In genomic region chr5:147188200-147189108, GRCh38 we compare ENCODE assay signal across 8 cellular contexts. TPM values are rescaled to one million over a fixed set of nuclear protein-coding genes. Genes with fewer than 3 reads are reported as not detected.
A peak's percentile ranks its signal among the peaks of the same experiment; 100 is the strongest.
DNase-seq lines count a peak whose midpoint lies in the region; ATAC-seq, FAIRE-seq and TF ChIP-seq lines count a peak whose summit lies in the region.

No MANE protein-coding gene starts in this region.

- no peak overlapping the region for H3K4me3 ChIP-seq in HepG2 (replicated peaks in 1 of 3; ENCODE audit: insufficient read depth in 1 of 3, low read depth in 2 of 3, low read length in 3 of 3)

- CTCF ChIA-PET in HepG2 (lab: Yijun Ruan, JAX; ENCODE audit: low intra/inter-chr PET ratio, low total read pairs), result interaction anchor here (1.1 to 3.8 kb wide), 5 partner anchors 91 to 646 kb away, joined by 4 to 63 read pairs (median 4); no protein-coding TSS in a partner anchor

- FAIRE-seq in GM12891 (lab: Jason Lieb, UNC) (peak; percentile 50), HepG2 (lab: Jason Lieb, UNC) (peak; percentile 80)

- peak overlapping the region; percentile 46 for H3K4me2 ChIP-seq in HepG2 (ENCODE audit: low read depth, low read length)

- H3K27me3 ChIP-seq in HepG2 (ENCODE audit: control insufficient read depth in 1 of 2, insufficient read depth in 2 of 2, low read length in 2 of 2), result no peaks in the 10 kb centered on the region

- in situ Hi-C loops in HepG2 (cut with HindIII; ENCODE audit: extremely low pct_ligation_motif_present, low pct_unique_long_range_greater_than_20kb), result loop anchor here (5.0 to 25.0 kb wide), 3 partner anchors 91 to 644 kb away; no protein-coding TSS in a partner anchor

- POLR2A ChIA-PET in HepG2 (lab: Yijun Ruan, JAX), result interaction anchor here (0.8 to 1.1 kb wide), 4 partner anchors 12 to 90 kb away, joined by 3 to 7 read pairs (median 4); no protein-coding TSS in a partner anchor

- H3K27ac ChIP-seq in cingulate gyrus (ENCODE audit: low read depth, low read length), result peak overlapping the region; percentile 51
- H3K27ac ChIP-seq in HepG2 (ENCODE audit: extremely low read length, insufficient read depth, low read length), result no peak overlapping the region

- H3K9ac ChIP-seq in HepG2 (ENCODE audit: insufficient read depth, low read depth, low read length), result no peak overlapping the region

- H3K4me1 ChIP-seq in HepG2 (ENCODE audit: insufficient read depth, low read length), result no peaks in the 10 kb centered on the region

- TF ChIP-seq EP300 in HepG2 (IDR thresholded peaks at IDR 0.05; ENCODE audit: low read depth in 2 of 2, low read length in 2 of 2) (no peak), HepG2 (CRISPR knock-in tag; IDR thresholded peaks at IDR 0.05; ENCODE audit: borderline replicate concordance) (no peak)

- ATAC-seq in HG02763 (IDR thresholded peaks at IDR 0.05; ENCODE audit: unreplicated experiment) (peak; percentile 78), HepG2 (peak; percentile 88)

- no TSS peak for BruUV-seq in HepG2 (replicated peaks; lab: Mats Ljungman, UMichigan)

- H3K9me3 ChIP-seq in HepG2 (ENCODE audit: low read length), result no peaks in the 10 kb centered on the region

- no peak for TF ChIP-seq POLR2A in GM12891 (IDR thresholded peaks at IDR 0.05; ENCODE audit: low read depth, low read length)
- no peak for TF ChIP-seq POLR2A in HepG2 (IDR thresholded peaks at IDR 0.05; ENCODE audit: insufficient read depth in 1 of 2, low read depth in 2 of 2, low read length in 2 of 2)

- peak; percentile 88 for TF ChIP-seq RAD21 in HepG2 (CRISPR knock-in tag; IDR thresholded peaks at IDR 0.05)

- intact Hi-C loops in HepG2 (cut with micrococcal nuclease; ENCODE audit: unreplicated experiment), result loop anchor here (1.0 to 5.0 kb wide), 5 partner anchors 20 to 656 kb away; no protein-coding TSS in a partner anchor

- no peaks in the 10 kb centered on the region for H3K36me3 ChIP-seq in HepG2 (replicated peaks in 1 of 2; ENCODE audit: control insufficient read depth in 1 of 2, insufficient read depth in 2 of 2, low read length in 2 of 2)

- no peaks in the 10 kb centered on the region for H3K79me2 ChIP-seq in HepG2 (ENCODE audit: insufficient read depth, low read length)

- no peaks in the 10 kb centered on the region for H4K20me1 ChIP-seq in HepG2 (ENCODE audit: insufficient read depth, low read length)

- WGBS in HepG2 (ENCODE audit: low lambda C conversion rate), result 51% methylated on average over 20 of the region's 20 CpGs

- TF ChIP-seq CTCF in HepG2 (CRISPR knock-in tag; IDR thresholded peaks at IDR 0.05), result peak; percentile 83

- peak; percentile 68 for DNase-seq in AG08396 (ENCODE audit: low spot score)
- DNase-seq in GM12891 (ENCODE audit: insufficient read length, low spot score), result peak; percentile 14
- peak; percentile 26 to 79 (median 76) for DNase-seq in NCI-H1417 (lab: John Stamatoyannopoulos, UW)
- peak; percentile 75 for DNase-seq in SW480 (ENCODE audit: low spot score)
- DNase-seq in HepG2 (ENCODE audit: low spot score), result peak; percentile 66
- peak in 4 of 6 experiments; percentile 7 to 61 (median 38) for DNase-seq in stimulated activated naive CD4-positive, alpha-beta T cell (lab: John Stamatoyannopoulos, UW)

- H2AFZ ChIP-seq in HepG2 (ENCODE audit: low read length), result no peak overlapping the region

TF ChIP-seq in GM12891, 5 proteins besides CTCF, POLR2A, EP300 and RAD21:
- TF ChIP-seq SPI1 (IDR thresholded peaks at IDR 0.05; ENCODE audit: low read depth, low read length) (no peak), POU2F2 (IDR thresholded peaks at IDR 0.05; ENCODE audit: low read depth, low read length) (no peak), PAX5 (IDR thresholded peaks at IDR 0.05; ENCODE audit: insufficient read depth, low read length, severe bottlenecking) (no peak), TAF1 (IDR thresholded peaks at IDR 0.05; ENCODE audit: low read depth, low read length) (no peak), POLR2AphosphoS5 (IDR thresholded peaks at IDR 0.05; ENCODE audit: low read depth, low read length) (no peak)
TF ChIP-seq in GM12891: peak in this region for 0.

TF ChIP-seq in HepG2, 621 proteins besides CTCF, POLR2A, EP300 and RAD21 (continues in another document):
- TF ChIP-seq SMC3 (IDR thresholded peaks at IDR 0.05; ENCODE audit: low read length), result peak; percentile 95
- TF ChIP-seq NAIF1 (CRISPR knock-in tag; IDR thresholded peaks at IDR 0.05; ENCODE audit: borderline replicate concordance), result no peak
- 0 out of 4 replicates have a peak, but pooled peaks of 1 of the 2 experiments have one; percentile 32 for TF ChIP-seq KLF16 (CRISPR knock-in tag; IDR thresholded peaks at IDR 0.05)
- 0 out of 2 replicates have a peak, but pooled peaks have one; percentile 22 for TF ChIP-seq FOXA3 (CRISPR knock-in tag; IDR thresholded peaks at IDR 0.05)
- TF ChIP-seq, protein P1, sequence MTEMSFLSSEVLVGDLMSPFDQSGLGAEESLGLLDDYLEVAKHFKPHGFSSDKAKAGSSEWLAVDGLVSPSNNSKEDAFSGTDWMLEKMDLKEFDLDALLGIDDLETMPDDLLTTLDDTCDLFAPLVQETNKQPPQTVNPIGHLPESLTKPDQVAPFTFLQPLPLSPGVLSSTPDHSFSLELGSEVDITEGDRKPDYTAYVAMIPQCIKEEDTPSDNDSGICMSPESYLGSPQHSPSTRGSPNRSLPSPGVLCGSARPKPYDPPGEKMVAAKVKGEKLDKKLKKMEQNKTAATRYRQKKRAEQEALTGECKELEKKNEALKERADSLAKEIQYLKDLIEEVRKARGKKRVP (CRISPR knock-in tag; IDR thresholded peaks at IDR 0.05), result no peak
- peak; percentile 36; the same call in 1 of the 2 replicates for TF ChIP-seq ZBTB33 (CRISPR knock-in tag; IDR thresholded peaks at IDR 0.05)
- TF ChIP-seq STAG1 (CRISPR knock-in tag; IDR thresholded peaks at IDR 0.05), result peak; percentile 91

RNA-seq across cellular contexts. Expression of gene STK32A, which starts 46.4 kb away (rescaled TPM):
- not detected for polyA plus RNA-seq in GM12891 (2012; ENCODE audit: low read depth, missing spikeins)
- not detected in 2 replicates for total RNA-seq in HepG2 (2016; rRNA removed; fragmentation: Illumina TruSeq; extraction: Trizol)
- not detected in 2 replicates for total RNA-seq in HepG2 (2016; cell fraction: cytosol; rRNA removed; fragmentation: Illumina TruSeq; extraction: Trizol; ENCODE audit: low read depth)
- not detected in 2 replicates for total RNA-seq in HepG2 (2016; cell fraction: insoluble cytoplasmic fraction; rRNA removed; fragmentation: Illumina TruSeq; extraction: Trizol)
- not detected in 2 replicates for total RNA-seq in HepG2 (2016; cell fraction: membrane; rRNA removed; fragmentation: Illumina TruSeq; extraction: Trizol)
- not detected in 2 replicates for total RNA-seq in HepG2 (2016; cell fraction: nucleus; rRNA removed; fragmentation: Illumina TruSeq; extraction: Trizol)
- not detected in 2 replicates for polyA plus RNA-seq in HepG2 (2011; rRNA removed)
- polyA plus RNA-seq in HepG2 (2011; cell fraction: cytosol; rRNA removed), result not detected in 2 replicates
- polyA plus RNA-seq in HepG2 (2011; cell fraction: nucleus; rRNA removed), result not detected in 2 replicates
- not detected in 2 replicates for polyA plus RNA-seq in HepG2 (2012)
- not detected in 2 replicates for polyA plus RNA-seq in HepG2 (2016; cell fraction: cytosol; fragmentation: Illumina TruSeq; extraction: Trizol; ENCODE audit: low read depth)
- not detected in 2 replicates for polyA plus RNA-seq in HepG2 (2016; cell fraction: insoluble cytoplasmic fraction; fragmentation: Illumina TruSeq; extraction: Trizol; ENCODE audit: low read depth)
- polyA plus RNA-seq in HepG2 (2016; cell fraction: membrane; fragmentation: Illumina TruSeq; extraction: Trizol; ENCODE audit: low read depth), result not detected in 2 replicates
- polyA plus RNA-seq in HepG2 (2016; cell fraction: nucleus; fragmentation: Illumina TruSeq; extraction: Trizol; ENCODE audit: insufficient read depth, low read depth), result not detected in 2 replicates
- polyA minus RNA-seq in HepG2 (2011; rRNA and poly(A)+ RNA removed; ENCODE audit: low replicate concordance), result 2.7 TPM in 1 of 2 replicates, not detected in the other
- polyA minus RNA-seq in HepG2 (2011; cell fraction: cytosol; rRNA and poly(A)+ RNA removed), result not detected in 2 replicates
- polyA minus RNA-seq in HepG2 (2011; cell fraction: nucleus; rRNA and poly(A)+ RNA removed), result not detected in 2 replicates

Comparison
In these comparisons a context has a peak if more than half of its experiments do, and no peak if none do; other contexts are left out.
1. DNase-seq: peak in every context shown above with its lines; median percentile 76 in NCI-H1417; 75 in SW480; 68 in AG08396; 66 in HepG2; 38 in stimulated activated naive CD4-positive, alpha-beta T cell; 14 in GM12891.